ENCODE assay signal across 1 cellular context in the genomic region with DNA sequence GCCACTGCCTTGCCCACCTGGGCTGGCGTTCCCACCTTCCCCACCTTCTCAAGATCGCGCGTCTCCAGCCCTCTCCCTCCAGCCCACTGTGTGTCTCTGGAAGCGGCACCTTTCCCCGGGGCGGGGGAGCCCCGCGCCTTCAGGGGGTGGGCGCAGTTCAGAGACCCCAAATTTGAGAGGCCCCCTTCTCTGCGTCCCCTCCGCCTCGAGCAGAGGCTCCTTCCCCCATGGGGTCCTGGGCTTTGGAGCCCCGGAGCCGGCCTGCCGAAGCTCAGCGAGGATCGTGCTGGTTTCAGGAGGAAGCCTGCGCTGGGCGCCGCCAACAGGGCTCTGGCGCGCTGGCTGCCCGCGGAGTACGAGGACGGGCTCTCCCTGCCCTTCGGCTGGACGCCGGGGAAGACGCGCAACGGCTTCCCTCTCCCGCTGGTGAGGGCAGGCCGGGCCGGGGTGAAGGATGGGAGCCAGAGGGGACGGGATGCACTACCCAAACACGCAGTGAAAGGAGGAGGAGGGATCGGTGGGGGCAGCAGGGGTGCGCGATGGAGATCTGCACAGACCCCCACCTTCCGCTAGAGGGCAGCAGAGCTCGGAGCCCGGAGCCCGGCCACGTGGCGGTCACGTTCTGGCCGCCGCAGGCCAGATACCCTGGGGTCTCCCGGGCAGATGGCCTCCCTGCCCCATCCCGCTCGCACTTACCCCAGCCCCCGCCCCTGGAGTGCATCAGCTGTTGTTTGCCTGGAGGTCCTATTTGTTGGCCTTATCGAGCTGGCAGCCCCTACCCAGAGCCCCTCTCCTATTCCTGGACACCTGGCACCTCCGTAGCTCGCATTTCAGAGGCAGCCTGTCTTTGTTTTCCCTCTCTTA.
TF ChIP-seq lines count a peak whose summit lies in the region.

No MANE protein-coding gene starts in this region.

TF ChIP-seq in HepG2, 621 proteins besides CTCF, POLR2A, EP300 and RAD21 (continued from another document and continues in another):
- TF ChIP-seq, protein P1, sequence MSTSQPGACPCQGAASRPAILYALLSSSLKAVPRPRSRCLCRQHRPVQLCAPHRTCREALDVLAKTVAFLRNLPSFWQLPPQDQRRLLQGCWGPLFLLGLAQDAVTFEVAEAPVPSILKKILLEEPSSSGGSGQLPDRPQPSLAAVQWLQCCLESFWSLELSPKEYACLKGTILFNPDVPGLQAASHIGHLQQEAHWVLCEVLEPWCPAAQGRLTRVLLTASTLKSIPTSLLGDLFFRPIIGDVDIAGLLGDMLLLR (CRISPR knock-in tag; IDR thresholded peaks at IDR 0.05), result peak; percentile 62; the same call in 1 of the 2 replicates
- peak; percentile 54 for TF ChIP-seq TARDBP (CRISPR knock-in tag; IDR thresholded peaks at IDR 0.05)
- TF ChIP-seq, protein P2, sequence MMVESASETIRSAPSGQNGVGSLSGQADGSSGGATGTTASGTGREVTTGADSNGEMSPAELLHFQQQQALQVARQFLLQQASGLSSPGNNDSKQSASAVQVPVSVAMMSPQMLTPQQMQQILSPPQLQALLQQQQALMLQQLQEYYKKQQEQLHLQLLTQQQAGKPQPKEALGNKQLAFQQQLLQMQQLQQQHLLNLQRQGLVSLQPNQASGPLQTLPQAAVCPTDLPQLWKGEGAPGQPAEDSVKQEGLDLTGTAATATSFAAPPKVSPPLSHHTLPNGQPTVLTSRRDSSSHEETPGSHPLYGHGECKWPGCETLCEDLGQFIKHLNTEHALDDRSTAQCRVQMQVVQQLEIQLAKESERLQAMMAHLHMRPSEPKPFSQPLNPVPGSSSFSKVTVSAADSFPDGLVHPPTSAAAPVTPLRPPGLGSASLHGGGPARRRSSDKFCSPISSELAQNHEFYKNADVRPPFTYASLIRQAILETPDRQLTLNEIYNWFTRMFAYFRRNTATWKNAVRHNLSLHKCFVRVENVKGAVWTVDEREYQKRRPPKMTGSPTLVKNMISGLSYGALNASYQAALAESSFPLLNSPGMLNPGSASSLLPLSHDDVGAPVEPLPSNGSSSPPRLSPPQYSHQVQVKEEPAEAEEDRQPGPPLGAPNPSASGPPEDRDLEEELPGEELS (CRISPR knock-in tag; IDR thresholded peaks at IDR 0.05), result peak; percentile 47; the same call in 1 of the 2 replicates
- TF ChIP-seq ZNF335 (CRISPR knock-in tag; IDR thresholded peaks at IDR 0.05), result no peak
- TF ChIP-seq, protein P3, sequence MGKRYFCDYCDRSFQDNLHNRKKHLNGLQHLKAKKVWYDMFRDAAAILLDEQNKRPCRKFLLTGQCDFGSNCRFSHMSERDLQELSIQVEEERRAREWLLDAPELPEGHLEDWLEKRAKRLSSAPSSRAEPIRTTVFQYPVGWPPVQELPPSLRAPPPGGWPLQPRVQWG (CRISPR knock-in tag; IDR thresholded peaks at IDR 0.05; ENCODE audit: borderline replicate concordance, low read depth), result no peak
- TF ChIP-seq RAD51 (IDR thresholded peaks at IDR 0.05; ENCODE audit: borderline replicate concordance), result no peak
- TF ChIP-seq, protein P4, sequence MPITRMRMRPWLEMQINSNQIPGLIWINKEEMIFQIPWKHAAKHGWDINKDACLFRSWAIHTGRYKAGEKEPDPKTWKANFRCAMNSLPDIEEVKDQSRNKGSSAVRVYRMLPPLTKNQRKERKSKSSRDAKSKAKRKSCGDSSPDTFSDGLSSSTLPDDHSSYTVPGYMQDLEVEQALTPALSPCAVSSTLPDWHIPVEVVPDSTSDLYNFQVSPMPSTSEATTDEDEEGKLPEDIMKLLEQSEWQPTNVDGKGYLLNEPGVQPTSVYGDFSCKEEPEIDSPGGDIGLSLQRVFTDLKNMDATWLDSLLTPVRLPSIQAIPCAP (CRISPR knock-in tag; IDR thresholded peaks at IDR 0.05; ENCODE audit: low read depth), result no peak
- TF ChIP-seq HNRNPL (IDR thresholded peaks at IDR 0.05; ENCODE audit: low read depth, low read length), result 0 out of 2 replicates have a peak, but pooled peaks have one; percentile 32
- no peak; the same call in 1 of the 2 replicates for TF ChIP-seq TGIF2 (CRISPR knock-in tag; IDR thresholded peaks at IDR 0.05)
- TF ChIP-seq ZEB1 (IDR thresholded peaks at IDR 0.05; ENCODE audit: insufficient replicate concordance, low read depth), result no peak
- TF ChIP-seq RORA (CRISPR knock-in tag; IDR thresholded peaks at IDR 0.05), result no peak
- TF ChIP-seq ZNF775 (CRISPR knock-in tag; IDR thresholded peaks at IDR 0.05; ENCODE audit: borderline replicate concordance), result no peak
- TF ChIP-seq, protein P5, sequence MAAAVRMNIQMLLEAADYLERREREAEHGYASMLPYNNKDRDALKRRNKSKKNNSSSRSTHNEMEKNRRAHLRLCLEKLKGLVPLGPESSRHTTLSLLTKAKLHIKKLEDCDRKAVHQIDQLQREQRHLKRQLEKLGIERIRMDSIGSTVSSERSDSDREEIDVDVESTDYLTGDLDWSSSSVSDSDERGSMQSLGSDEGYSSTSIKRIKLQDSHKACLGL (CRISPR knock-in tag; IDR thresholded peaks at IDR 0.05), result peak; percentile 61
- TF ChIP-seq, protein P6, sequence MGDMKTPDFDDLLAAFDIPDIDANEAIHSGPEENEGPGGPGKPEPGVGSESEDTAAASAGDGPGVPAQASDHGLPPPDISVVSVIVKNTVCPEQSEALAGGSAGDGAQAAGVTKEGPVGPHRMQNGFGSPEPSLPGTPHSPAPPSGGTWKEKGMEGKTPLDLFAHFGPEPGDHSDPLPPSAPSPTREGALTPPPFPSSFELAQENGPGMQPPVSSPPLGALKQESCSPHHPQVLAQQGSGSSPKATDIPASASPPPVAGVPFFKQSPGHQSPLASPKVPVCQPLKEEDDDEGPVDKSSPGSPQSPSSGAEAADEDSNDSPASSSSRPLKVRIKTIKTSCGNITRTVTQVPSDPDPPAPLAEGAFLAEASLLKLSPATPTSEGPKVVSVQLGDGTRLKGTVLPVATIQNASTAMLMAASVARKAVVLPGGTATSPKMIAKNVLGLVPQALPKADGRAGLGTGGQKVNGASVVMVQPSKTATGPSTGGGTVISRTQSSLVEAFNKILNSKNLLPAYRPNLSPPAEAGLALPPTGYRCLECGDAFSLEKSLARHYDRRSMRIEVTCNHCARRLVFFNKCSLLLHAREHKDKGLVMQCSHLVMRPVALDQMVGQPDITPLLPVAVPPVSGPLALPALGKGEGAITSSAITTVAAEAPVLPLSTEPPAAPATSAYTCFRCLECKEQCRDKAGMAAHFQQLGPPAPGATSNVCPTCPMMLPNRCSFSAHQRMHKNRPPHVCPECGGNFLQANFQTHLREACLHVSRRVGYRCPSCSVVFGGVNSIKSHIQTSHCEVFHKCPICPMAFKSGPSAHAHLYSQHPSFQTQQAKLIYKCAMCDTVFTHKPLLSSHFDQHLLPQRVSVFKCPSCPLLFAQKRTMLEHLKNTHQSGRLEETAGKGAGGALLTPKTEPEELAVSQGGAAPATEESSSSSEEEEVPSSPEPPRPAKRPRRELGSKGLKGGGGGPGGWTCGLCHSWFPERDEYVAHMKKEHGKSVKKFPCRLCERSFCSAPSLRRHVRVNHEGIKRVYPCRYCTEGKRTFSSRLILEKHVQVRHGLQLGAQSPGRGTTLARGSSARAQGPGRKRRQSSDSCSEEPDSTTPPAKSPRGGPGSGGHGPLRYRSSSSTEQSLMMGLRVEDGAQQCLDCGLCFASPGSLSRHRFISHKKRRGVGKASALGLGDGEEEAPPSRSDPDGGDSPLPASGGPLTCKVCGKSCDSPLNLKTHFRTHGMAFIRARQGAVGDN (CRISPR knock-in tag; IDR thresholded peaks at IDR 0.05), result peak; percentile 96
- TF ChIP-seq, protein P7, sequence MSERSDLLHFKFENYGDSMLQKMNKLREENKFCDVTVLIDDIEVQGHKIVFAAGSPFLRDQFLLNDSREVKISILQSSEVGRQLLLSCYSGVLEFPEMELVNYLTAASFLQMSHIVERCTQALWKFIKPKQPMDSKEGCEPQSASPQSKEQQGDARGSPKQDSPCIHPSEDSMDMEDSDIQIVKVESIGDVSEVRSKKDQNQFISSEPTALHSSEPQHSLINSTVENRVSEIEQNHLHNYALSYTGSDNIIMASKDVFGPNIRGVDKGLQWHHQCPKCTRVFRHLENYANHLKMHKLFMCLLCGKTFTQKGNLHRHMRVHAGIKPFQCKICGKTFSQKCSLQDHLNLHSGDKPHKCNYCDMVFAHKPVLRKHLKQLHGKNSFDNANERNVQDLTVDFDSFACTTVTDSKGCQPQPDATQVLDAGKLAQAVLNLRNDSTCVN (CRISPR knock-in tag; IDR thresholded peaks at IDR 0.05; ENCODE audit: borderline replicate concordance), result peak; percentile 72; the same call in 1 of the 2 replicates
- TF ChIP-seq, protein P8, sequence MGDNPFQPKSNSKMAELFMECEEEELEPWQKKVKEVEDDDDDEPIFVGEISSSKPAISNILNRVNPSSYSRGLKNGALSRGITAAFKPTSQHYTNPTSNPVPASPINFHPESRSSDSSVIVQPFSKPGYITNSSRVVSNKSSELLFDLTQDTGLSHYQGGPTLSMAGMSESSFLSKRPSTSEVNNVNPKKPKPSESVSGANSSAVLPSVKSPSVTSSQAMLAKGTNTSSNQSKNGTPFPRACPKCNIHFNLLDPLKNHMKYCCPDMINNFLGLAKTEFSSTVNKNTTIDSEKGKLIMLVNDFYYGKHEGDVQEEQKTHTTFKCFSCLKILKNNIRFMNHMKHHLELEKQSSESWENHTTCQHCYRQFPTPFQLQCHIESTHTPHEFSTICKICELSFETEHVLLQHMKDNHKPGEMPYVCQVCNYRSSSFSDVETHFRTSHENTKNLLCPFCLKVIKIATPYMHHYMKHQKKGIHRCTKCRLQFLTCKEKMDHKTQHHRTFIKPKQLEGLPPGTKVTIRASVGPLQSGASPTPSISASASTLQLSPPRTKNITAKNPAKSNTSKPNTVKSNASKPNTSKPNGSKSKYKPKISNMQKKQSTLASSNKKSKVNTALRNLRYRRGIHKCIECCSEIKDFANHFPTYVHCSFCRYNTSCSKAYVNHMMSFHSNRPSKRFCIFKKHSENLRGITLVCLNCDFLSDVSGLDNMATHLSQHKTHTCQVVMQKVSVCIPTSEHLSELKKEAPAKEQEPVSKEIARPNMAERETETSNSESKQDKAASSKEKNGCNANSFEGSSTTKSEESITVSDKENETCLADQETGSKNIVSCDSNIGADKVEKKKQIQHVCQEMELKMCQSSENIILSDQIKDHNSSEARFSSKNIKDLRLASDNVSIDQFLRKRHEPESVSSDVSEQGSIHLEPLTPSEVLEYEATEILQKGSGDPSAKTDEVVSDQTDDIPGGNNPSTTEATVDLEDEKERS (CRISPR knock-in tag; IDR thresholded peaks at IDR 0.05), result 0 out of 2 replicates have a peak, but pooled peaks have one; percentile 43
- peak; percentile 99 for TF ChIP-seq MYC (CRISPR knock-in tag; IDR thresholded peaks at IDR 0.05; ENCODE audit: borderline replicate concordance)
- TF ChIP-seq YEATS4 (CRISPR knock-in tag; IDR thresholded peaks at IDR 0.05; ENCODE audit: borderline replicate concordance), result 0 out of 2 replicates have a peak, but pooled peaks have one; percentile 55
- no peak for TF ChIP-seq ZNF337 (CRISPR knock-in tag; IDR thresholded peaks at IDR 0.05; ENCODE audit: borderline replicate concordance, low read depth)
- TF ChIP-seq RARA (CRISPR knock-in tag; IDR thresholded peaks at IDR 0.05), result no peak
- TF ChIP-seq PRMT3 (CRISPR knock-in tag; IDR thresholded peaks at IDR 0.05; ENCODE audit: borderline replicate concordance, low read depth), result peak; percentile 58; the same call in 1 of the 2 replicates
- no peak for TF ChIP-seq ZNF33A (CRISPR knock-in tag; IDR thresholded peaks at IDR 0.05; ENCODE audit: borderline replicate concordance)
- TF ChIP-seq PPARG (CRISPR knock-in tag; conservative IDR thresholded peaks at IDR 0.05), result no peak
- TF ChIP-seq, protein P9, sequence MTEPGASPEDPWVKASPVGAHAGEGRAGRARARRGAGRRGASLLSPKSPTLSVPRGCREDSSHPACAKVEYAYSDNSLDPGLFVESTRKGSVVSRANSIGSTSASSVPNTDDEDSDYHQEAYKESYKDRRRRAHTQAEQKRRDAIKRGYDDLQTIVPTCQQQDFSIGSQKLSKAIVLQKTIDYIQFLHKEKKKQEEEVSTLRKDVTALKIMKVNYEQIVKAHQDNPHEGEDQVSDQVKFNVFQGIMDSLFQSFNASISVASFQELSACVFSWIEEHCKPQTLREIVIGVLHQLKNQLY (CRISPR knock-in tag; IDR thresholded peaks at IDR 0.05), result peak; percentile 96
- TF ChIP-seq SRY (CRISPR knock-in tag; IDR thresholded peaks at IDR 0.05), result peak; percentile 59; the same call in 1 of the 2 replicates
- TF ChIP-seq, protein P10, sequence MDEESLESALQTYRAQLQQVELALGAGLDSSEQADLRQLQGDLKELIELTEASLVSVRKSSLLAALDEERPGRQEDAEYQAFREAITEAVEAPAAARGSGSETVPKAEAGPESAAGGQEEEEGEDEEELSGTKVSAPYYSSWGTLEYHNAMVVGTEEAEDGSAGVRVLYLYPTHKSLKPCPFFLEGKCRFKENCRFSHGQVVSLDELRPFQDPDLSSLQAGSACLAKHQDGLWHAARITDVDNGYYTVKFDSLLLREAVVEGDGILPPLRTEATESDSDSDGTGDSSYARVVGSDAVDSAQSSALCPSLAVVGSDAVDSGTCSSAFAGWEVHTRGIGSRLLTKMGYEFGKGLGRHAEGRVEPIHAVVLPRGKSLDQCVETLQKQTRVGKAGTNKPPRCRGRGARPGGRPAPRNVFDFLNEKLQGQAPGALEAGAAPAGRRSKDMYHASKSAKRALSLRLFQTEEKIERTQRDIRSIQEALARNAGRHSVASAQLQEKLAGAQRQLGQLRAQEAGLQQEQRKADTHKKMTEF (CRISPR knock-in tag; IDR thresholded peaks at IDR 0.05), result peak; percentile 70
- TF ChIP-seq ZNF709 (CRISPR knock-in tag; IDR thresholded peaks at IDR 0.05), result 0 out of 2 replicates have a peak, but pooled peaks have one; percentile 29
- peak; percentile 79; the same call in 1 of the 2 replicates for TF ChIP-seq ZNF124 (CRISPR knock-in tag; IDR thresholded peaks at IDR 0.05)
- peak; percentile 53; the same call in 1 of the 2 replicates for TF ChIP-seq NCOA2 (CRISPR knock-in tag; IDR thresholded peaks at IDR 0.05)
- TF ChIP-seq KAT2B (IDR thresholded peaks at IDR 0.05; ENCODE audit: borderline replicate concordance, low read depth, low read length), result no peak
- TF ChIP-seq, protein P11, sequence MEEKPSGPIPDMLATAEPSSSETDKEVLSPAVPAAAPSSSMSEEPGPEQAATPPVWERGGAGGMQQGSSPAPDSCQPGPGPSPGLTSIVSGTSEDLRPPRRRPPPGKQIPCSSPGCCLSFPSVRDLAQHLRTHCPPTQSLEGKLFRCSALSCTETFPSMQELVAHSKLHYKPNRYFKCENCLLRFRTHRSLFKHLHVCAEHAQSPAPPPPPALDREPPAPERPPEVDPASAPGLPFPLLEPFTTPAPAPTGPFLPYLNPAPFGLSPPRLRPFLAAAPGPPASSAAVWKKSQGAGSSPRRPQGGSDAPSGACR (CRISPR knock-in tag; IDR thresholded peaks at IDR 0.05), result no peak
- TF ChIP-seq, protein P12, sequence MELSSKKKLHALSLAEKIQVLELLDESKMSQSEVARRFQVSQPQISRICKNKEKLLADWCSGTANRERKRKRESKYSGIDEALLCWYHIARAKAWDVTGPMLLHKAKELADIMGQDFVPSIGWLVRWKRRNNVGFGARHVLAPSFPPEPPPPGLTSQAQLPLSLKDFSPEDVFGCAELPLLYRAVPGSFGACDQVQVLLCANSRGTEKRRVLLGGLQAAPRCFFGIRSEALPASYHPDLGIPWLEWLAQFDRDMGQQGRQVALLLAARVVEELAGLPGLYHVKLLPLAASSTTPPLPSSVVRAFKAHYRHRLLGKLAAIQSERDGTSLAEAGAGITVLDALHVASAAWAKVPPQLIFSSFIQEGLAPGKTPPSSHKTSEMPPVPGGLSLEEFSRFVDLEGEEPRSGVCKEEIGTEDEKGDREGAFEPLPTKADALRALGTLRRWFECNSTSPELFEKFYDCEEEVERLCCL (CRISPR knock-in tag; IDR thresholded peaks at IDR 0.05; ENCODE audit: borderline replicate concordance), result 0 out of 2 replicates have a peak, but pooled peaks have one; percentile 41
- TF ChIP-seq JUN (CRISPR knock-in tag; IDR thresholded peaks at IDR 0.05), result no peak; the same call in 1 of the 2 replicates
